Comparison of ENCODE assay signal across 20 cellular contexts in genomic region chr5:62457071-62457470, GRCh38. TPM values are rescaled to one million over a fixed set of nuclear protein-coding genes. Genes with fewer than 3 reads are reported as not detected.
A peak's percentile ranks its signal among the peaks of the same experiment; 100 is the strongest.
DNase-seq lines count a peak whose midpoint lies in the region; ATAC-seq, FAIRE-seq and TF ChIP-seq lines count a peak whose summit lies in the region.
"Had no signal": no experiment of that assay in that cellular context is flagged by ENCODE, and none has a peak within 500 bp of the region (broad histone marks: within the 10 kb centered on the region; RNA-seq: fewer than 3 reads in every experiment).

No MANE protein-coding gene starts in this region.

- DNase-seq in H54 (ENCODE audit: insufficient read length, low spot score) (no peak), RKO (ENCODE audit: low spot score) (peak; percentile 18), epithelial cell of esophagus (ENCODE audit: low read depth) (peak; percentile 68), renal cortical epithelial cell (ENCODE audit: low read depth) (peak; percentile 19), left lobe of liver (ENCODE audit: low spot score) (no peak), DMS 273 (lab: John Stamatoyannopoulos, UW; ENCODE audit: unreplicated experiment) (no peak), left lung (no peak)
- DNase-seq: BE2C, cerebellar nuclear complex, glutamatergic neuron, GOT3, NCI-H1105 treated with DMSO at 0.1 percent for 48 hours, RPMI8226, T-helper 1 cell had no signal

- ATAC-seq in left lobe of liver, result no peak
- ATAC-seq in left lung, result no peak
- ATAC-seq: activated T-helper 17 cell treated with anti-CD3 and anti-CD28 coated beads, Interleukin-2, amount 50 U/mL, for 72 hours had no signal

- H3K36me3 ChIP-seq in left lung, result peaks cover 0 to 3% of the 10 kb centered on the region in 2 donors
- H3K36me3 ChIP-seq: adrenal gland had no signal

- TF ChIP-seq POLR2A in H54 (IDR thresholded peaks at IDR 0.05; ENCODE audit: low read depth, low read length), result no peak

- intact Hi-C loops in left lung (cut with DNase I), result no loop called here

- FAIRE-seq in H54 (lab: Jason Lieb, UNC), result peak; percentile 92
- FAIRE-seq: D721Med had no signal

- H3K4me3 ChIP-seq in epithelial cell of esophagus (ENCODE audit: low read length) (no peak overlapping the region), left lung (no peak overlapping the region)
- H3K4me3 ChIP-seq: adrenal gland, thoracic aorta had no signal

- H3K9me3 ChIP-seq in left lung, result no peaks in the 10 kb centered on the region
- H3K9me3 ChIP-seq: adrenal gland, BE2C, thoracic aorta had no signal

- H3K4me1 ChIP-seq in left lung, result peaks cover 0 to 9% of the 10 kb centered on the region in 2 donors
- H3K4me1 ChIP-seq: adrenal gland, BE2C had no signal

- H3K27ac ChIP-seq in left lung, result no peak overlapping the region
- H3K27ac ChIP-seq: adrenal gland, HL-60, KMS-11, thoracic aorta had no signal

- TF ChIP-seq CTCF in epithelial cell of esophagus (IDR thresholded peaks at IDR 0.05; ENCODE audit: insufficient read depth, low read depth, low read length, missing control alignments) (no peak), left lung (IDR thresholded peaks at IDR 0.05) (no peak)

- H3K27me3 ChIP-seq in left lung, result no peaks in the 10 kb centered on the region
- H3K27me3 ChIP-seq: adrenal gland, BE2C had no signal

RNA-seq across cellular contexts. Expression of gene IPO11, which starts 44.5 kb away (rescaled TPM):
- total RNA-seq in renal cortical epithelial cell (22.1 and 31.6 TPM in 2 replicates), left lobe of liver (11.8 TPM), left lung (10 to 100 TPM; 27.0 to 40.5 TPM)

RNA-seq across cellular contexts. Expression of gene DIMT1, which starts 53.4 kb away (rescaled TPM):
- total RNA-seq in renal cortical epithelial cell (30.9 and 45.8 TPM in 2 replicates), left lobe of liver (5.9 TPM), left lung (10 to 100 TPM; 19.7 to 28.4 TPM)

Comparison
In these comparisons a context has a peak if more than half of its experiments do, and no peak if none do; other contexts are left out.
1. DNase-seq: peak in RKO (single experiment), epithelial cell of esophagus (single experiment) and renal cortical epithelial cell (single experiment); none in H54 (single experiment), left lobe of liver (single experiment), DMS 273 (single experiment) and left lung (0 of 2).